ENCODE assay signal across 18 cellular contexts in genomic region chr2:174053285-174053684, GRCh38.
DNase-seq lines count a peak whose midpoint lies in the region; ATAC-seq, FAIRE-seq and TF ChIP-seq lines count a peak whose summit lies in the region.
"Had no signal": no experiment of that assay in that cellular context is flagged by ENCODE, and none has a peak within 500 bp of the region (broad histone marks: within the 10 kb centered on the region; RNA-seq: fewer than 3 reads in every experiment).

No MANE protein-coding gene starts in this region.

- no peaks in the 10 kb centered on the region for H3K27me3 Mint-ChIP-seq in MCF 10A (ENCODE audit: insufficient read depth, unreplicated experiment)
- H3K27me3 Mint-ChIP-seq in astrocyte (ENCODE audit: low read depth, unreplicated experiment), result no peaks in the 10 kb centered on the region
- H3K27me3 Mint-ChIP-seq in stimulated activated naive B cell treated with anti-CD40 and anti-IgM and Interleukin-4, amounts not matched to agents 10 μg/mL and 1 μg/mL and 100 μg/mL, for 72 hours, result peaks cover 11 to 12% of the 10 kb centered on the region in 2 donors

- H3K4me3 Mint-ChIP-seq in MCF 10A (ENCODE audit: unreplicated experiment) (no peak overlapping the region), astrocyte (ENCODE audit: unreplicated experiment) (peak overlapping the region; percentile 34)
- no peak overlapping the region for H3K4me3 Mint-ChIP-seq in stimulated activated naive B cell treated with anti-CD40 and anti-IgM and Interleukin-4, amounts not matched to agents 10 μg/mL and 1 μg/mL and 100 μg/mL, for 72 hours
- H3K4me3 Mint-ChIP-seq: T-cell had no signal

- H3K27ac ChIP-seq in breast epithelium (no peak overlapping the region), astrocyte (ENCODE audit: low read depth, low read length) (no peak overlapping the region), keratinocyte (ENCODE audit: control insufficient read depth, insufficient read depth, low read length) (peak overlapping the region; percentile 79), subcutaneous abdominal adipose tissue (ENCODE audit: low read depth, low read length) (peak overlapping the region; percentile 86)
- H3K27ac ChIP-seq: C4-2B, tibial artery had no signal

- H3K27me3 ChIP-seq in breast epithelium, result no peaks in the 10 kb centered on the region
- no peaks in the 10 kb centered on the region for H3K27me3 ChIP-seq in astrocyte (ENCODE audit: insufficient read depth, low read length)
- no peaks in the 10 kb centered on the region for H3K27me3 ChIP-seq in keratinocyte (ENCODE audit: control insufficient read depth, extremely low read depth, insufficient read depth, low read length)
- H3K27me3 ChIP-seq in subcutaneous abdominal adipose tissue (ENCODE audit: control insufficient read depth in 5 of 5, insufficient read depth in 4 of 5, low read length in 5 of 5), result no peaks in the 10 kb centered on the region
- H3K27me3 ChIP-seq: tibial artery had no signal

- intact Hi-C loops in MCF 10A (cut with micrococcal nuclease), result no loop called here
- intact Hi-C loops in breast epithelium (cut with DNase I; ENCODE audit: low total_unique reads), result no loop called here

- FAIRE-seq in astrocyte (lab: Jason Lieb, UNC), result no peak
- no peak for FAIRE-seq in keratinocyte (lab: Jason Lieb, UNC)

- no peak for DNase-seq in MCF 10A (ENCODE audit: unreplicated experiment)
- no peak for DNase-seq in breast epithelium (ENCODE audit: low spot score in 2 of 2)
- no peak for DNase-seq in astrocyte (ENCODE audit: low read depth)
- no peak for DNase-seq in keratinocyte (ENCODE audit: low read depth, low spot score)
- no peak for DNase-seq in stimulated activated naive B cell treated with anti-CD40 and anti-IgM and Interleukin-4, amounts not matched to agents 10 μg/mL and 1 μg/mL and 100 μg/mL, for 72 hours
- DNase-seq in ecto neural progenitor cell (ENCODE audit: low spot score), result no peak
- DNase-seq in activated T-cell treated with anti-CD3 and anti-CD28 coated beads for 4 hours, result no peak
- DNase-seq: 8988T; activated CD4-positive, CD25-positive, alpha-beta regulatory T cell; anterior cingulate cortex; KG1; NCI-H1105; NCI-H2171; T-cell; tibial artery had no signal

- H3K27ac Mint-ChIP-seq in MCF 10A (ENCODE audit: low read depth, unreplicated experiment), result peak overlapping the region; percentile 25
- peak overlapping the region; percentile 72 for H3K27ac Mint-ChIP-seq in astrocyte (ENCODE audit: unreplicated experiment)
- no peak overlapping the region for H3K27ac Mint-ChIP-seq in stimulated activated naive B cell treated with anti-CD40 and anti-IgM and Interleukin-4, amounts not matched to agents 10 μg/mL and 1 μg/mL and 100 μg/mL, for 72 hours
- H3K27ac Mint-ChIP-seq: T-cell had no signal

- no peak for ATAC-seq in stimulated activated naive B cell treated with anti-CD40 and anti-IgM and Interleukin-4, amounts not matched to agents 10 μg/mL and 1 μg/mL and 100 μg/mL, for 72 hours (replicated peaks)
- ATAC-seq: T-cell had no signal

- H3K9me3 Mint-ChIP-seq in MCF 10A (ENCODE audit: unreplicated experiment) (peaks cover 5% of the 10 kb centered on the region), astrocyte (ENCODE audit: unreplicated experiment) (peaks cover 2% of the 10 kb centered on the region)
- peaks cover 0 to 4% of the 10 kb centered on the region in 2 donors for H3K9me3 Mint-ChIP-seq in stimulated activated naive B cell treated with anti-CD40 and anti-IgM and Interleukin-4, amounts not matched to agents 10 μg/mL and 1 μg/mL and 100 μg/mL, for 72 hours

- no peak for TF ChIP-seq POLR2A in breast epithelium (IDR thresholded peaks at IDR 0.05)

- CTCF ChIA-PET in MCF 10A (lab: Yijun Ruan, JAX), result interaction anchor here (1.4 to 2.1 kb wide), 2 partner anchors 13 to 18 kb away, joined by 3 to 9 read pairs; no protein-coding TSS in a partner anchor

- H3K4me1 Mint-ChIP-seq in MCF 10A (ENCODE audit: insufficient read depth, unreplicated experiment), result peaks cover 23% of the 10 kb centered on the region
- H3K4me1 Mint-ChIP-seq in astrocyte (ENCODE audit: low read depth, unreplicated experiment), result peaks cover 35% of the 10 kb centered on the region
- H3K4me1 Mint-ChIP-seq in stimulated activated naive B cell treated with anti-CD40 and anti-IgM and Interleukin-4, amounts not matched to agents 10 μg/mL and 1 μg/mL and 100 μg/mL, for 72 hours, result no peaks in the 10 kb centered on the region
- H3K4me1 Mint-ChIP-seq: T-cell had no signal

- H3K9ac ChIP-seq in astrocyte (ENCODE audit: low read length) (no peak overlapping the region), keratinocyte (ENCODE audit: control insufficient read depth, extremely low read depth, insufficient read depth, low read length) (peak overlapping the region; percentile 74), subcutaneous abdominal adipose tissue (ENCODE audit: low read length in 5 of 5) (peak overlapping the region in 3 of 5 donors; percentile 16 to 75 (median 46))

- H3K36me3 ChIP-seq in breast epithelium (no peaks in the 10 kb centered on the region), astrocyte (ENCODE audit: insufficient read depth, low read length) (no peaks in the 10 kb centered on the region), keratinocyte (ENCODE audit: control insufficient read depth in 2 of 2, extremely low read depth in 1 of 2, insufficient read depth in 2 of 2, low read length in 2 of 2) (peaks cover 0 to 2% of the 10 kb centered on the region in 2 experiments), subcutaneous abdominal adipose tissue (ENCODE audit: control insufficient read depth in 5 of 5, insufficient read depth in 5 of 5, low read length in 5 of 5) (no peaks in the 10 kb centered on the region)
- H3K36me3 ChIP-seq: tibial artery had no signal

- dilution Hi-C loops in keratinocyte (cut with MboI; ENCODE audit: extremely low pct_ligation_motif_present, low sequenced_read_pairs), result no loop called here

- no peaks in the 10 kb centered on the region for H3K4me1 ChIP-seq in breast epithelium
- H3K4me1 ChIP-seq in astrocyte (ENCODE audit: insufficient read depth, low read length), result peaks cover 14% of the 10 kb centered on the region
- H3K4me1 ChIP-seq in keratinocyte (ENCODE audit: control insufficient read depth, extremely low read depth, insufficient read depth, low read length), result peaks cover 34% of the 10 kb centered on the region
- peaks cover 4 to 41% (median 30%) of the 10 kb centered on the region in 5 donors for H3K4me1 ChIP-seq in subcutaneous abdominal adipose tissue (ENCODE audit: control insufficient read depth in 5 of 5, insufficient read depth in 5 of 5, low read length in 5 of 5)
- H3K4me1 ChIP-seq: tibial artery had no signal

- H3K9me3 ChIP-seq in breast epithelium (no peaks in the 10 kb centered on the region), astrocyte (ENCODE audit: insufficient read depth, low read depth, low read length) (no peaks in the 10 kb centered on the region), keratinocyte (ENCODE audit: control insufficient read depth, low read depth, low read length) (no peaks in the 10 kb centered on the region), subcutaneous abdominal adipose tissue (ENCODE audit: control insufficient read depth in 5 of 5, low read length in 5 of 5) (no peaks in the 10 kb centered on the region)
- H3K9me3 ChIP-seq: tibial artery had no signal

- H3K4me2 ChIP-seq in astrocyte (ENCODE audit: low read length) (no peak overlapping the region), keratinocyte (ENCODE audit: control insufficient read depth, extremely low read depth, insufficient read depth, low read depth, low read length) (peak overlapping the region; percentile 84)

- H3K79me2 ChIP-seq in astrocyte (ENCODE audit: insufficient read depth, low read length) (no peaks in the 10 kb centered on the region), keratinocyte (ENCODE audit: control insufficient read depth, insufficient read depth, low read length) (no peaks in the 10 kb centered on the region)

- H4K20me1 ChIP-seq in astrocyte (ENCODE audit: insufficient read depth, low read length), result no peaks in the 10 kb centered on the region
- no peaks in the 10 kb centered on the region for H4K20me1 ChIP-seq in keratinocyte (ENCODE audit: control insufficient read depth, extremely low read depth, insufficient read depth, low read length)

- H3K36me3 Mint-ChIP-seq in MCF 10A (ENCODE audit: insufficient read depth, unreplicated experiment), result no peaks in the 10 kb centered on the region
- peaks cover 2% of the 10 kb centered on the region for H3K36me3 Mint-ChIP-seq in astrocyte (ENCODE audit: low read depth, unreplicated experiment)
- H3K36me3 Mint-ChIP-seq in stimulated activated naive B cell treated with anti-CD40 and anti-IgM and Interleukin-4, amounts not matched to agents 10 μg/mL and 1 μg/mL and 100 μg/mL, for 72 hours, result no peaks in the 10 kb centered on the region
- H3K36me3 Mint-ChIP-seq: T-cell had no signal

- no peaks in the 10 kb centered on the region for H3K9me1 ChIP-seq in keratinocyte (ENCODE audit: control insufficient read depth, extremely low read depth, insufficient read depth, low read length)

- H3K4me3 ChIP-seq in breast epithelium (no peak overlapping the region), astrocyte (ENCODE audit: insufficient read depth, low read depth, low read length) (no peak overlapping the region), keratinocyte (ENCODE audit: control insufficient read depth in 2 of 3, extremely low read depth in 1 of 3, insufficient read depth in 2 of 3, low read depth in 1 of 3, low read length in 3 of 3) (peak overlapping the region; percentile 33 to 67 (median 52)), subcutaneous abdominal adipose tissue (ENCODE audit: low read depth in 1 of 5, low read length in 5 of 5) (peak overlapping the region in 3 of 5 donors; percentile 33 to 56 (median 37))
- H3K4me3 ChIP-seq: skin epidermis, tibial artery had no signal

- H2AFZ ChIP-seq in astrocyte (ENCODE audit: low read depth, low read length), result peak overlapping the region; percentile 12
- H2AFZ ChIP-seq in keratinocyte (ENCODE audit: control insufficient read depth, low read length), result peak overlapping the region; percentile 94

- TF ChIP-seq CTCF in MCF 10A (IDR thresholded peaks at IDR 0.05; ENCODE audit: unreplicated experiment) (no peak), breast epithelium (IDR thresholded peaks at IDR 0.05) (no peak), astrocyte (IDR thresholded peaks at IDR 0.05; ENCODE audit: insufficient read depth, low read depth, low read length) (no peak), keratinocyte (optimal IDR thresholded peaks at IDR 0.05 in 1 of 3, IDR thresholded peaks at IDR 0.05 in 1 of 3, conservative IDR thresholded peaks at IDR 0.05 in 1 of 3; ENCODE audit: extremely low read depth in 1 of 3, insufficient read depth in 2 of 3, low read length in 3 of 3) (no peak)

- POLR2A ChIA-PET in MCF 10A (lab: Yijun Ruan, JAX), result interaction anchor here (1.7 to 2.3 kb wide), 2 partner anchors 17 to 91 kb away, joined by 6 to 8 read pairs; no protein-coding TSS in a partner anchor

- no TSS peak for BruUV-seq in MCF 10A (replicated peaks; lab: Mats Ljungman, UMichigan)

Comparison
In these comparisons a context has a peak if more than half of its experiments do, and no peak if none do; other contexts are left out.
1. H3K27ac ChIP-seq: peak in keratinocyte (single experiment) and subcutaneous abdominal adipose tissue (single experiment); none in breast epithelium (0 of 2) and astrocyte (single experiment).
2. H3K4me3 ChIP-seq: peak in keratinocyte (3 of 3) and subcutaneous abdominal adipose tissue (3 of 5); none in breast epithelium (0 of 3) and astrocyte (single experiment).